19 cellular contexts compared by ENCODE assay signal in the genomic region with DNA sequence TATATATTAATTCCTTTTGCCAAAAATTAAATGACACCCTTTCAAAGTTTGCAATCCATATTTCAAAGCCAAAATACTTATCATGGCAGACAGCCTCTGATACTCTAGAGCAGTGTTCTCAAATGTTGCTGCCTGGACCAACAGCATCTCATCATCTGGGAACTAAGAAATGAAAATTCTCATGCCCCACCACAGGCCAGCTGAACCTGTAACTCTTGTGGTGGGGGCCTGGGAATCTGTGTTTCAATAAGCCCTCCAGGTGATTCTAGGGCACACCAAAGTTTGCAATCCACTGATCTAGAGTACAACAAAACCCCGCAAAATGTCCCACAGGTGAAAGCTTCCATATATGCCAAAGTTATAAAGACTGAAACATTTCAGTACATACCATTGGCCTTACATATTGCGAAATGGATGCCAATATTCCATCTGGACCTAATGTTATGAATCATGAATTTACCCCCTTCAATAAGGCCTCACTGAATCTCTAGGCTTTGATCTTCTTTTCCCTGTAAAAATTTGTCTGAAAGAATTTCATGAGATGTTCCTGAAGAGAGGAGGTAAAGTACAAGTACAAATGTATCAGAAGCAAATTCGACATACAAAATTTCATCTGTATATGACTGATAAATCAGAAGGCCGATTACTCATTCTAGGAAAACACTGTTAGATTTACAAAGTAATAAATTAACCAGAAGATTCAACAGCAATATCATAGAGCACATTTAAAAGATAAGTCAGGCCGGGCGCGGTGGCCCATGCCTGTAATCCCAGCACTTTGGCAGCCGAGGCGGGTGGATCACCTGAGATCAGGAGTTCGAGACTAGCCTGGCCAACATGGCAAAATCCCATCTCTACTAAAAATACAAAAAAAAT. TPM values are rescaled to one million over a fixed set of nuclear protein-coding genes. Genes with fewer than 3 reads are reported as not detected.
A peak's percentile ranks its signal among the peaks of the same experiment; 100 is the strongest.
DNase-seq lines count a peak whose midpoint lies in the region; ATAC-seq and TF ChIP-seq lines count a peak whose summit lies in the region.
"Had no signal": no experiment of that assay in that cellular context is flagged by ENCODE, and none has a peak within 500 bp of the region (broad histone marks: within the 10 kb centered on the region; RNA-seq: fewer than 3 reads in every experiment).

No MANE protein-coding gene starts in this region.

- CTCF ChIA-PET in IMR-90 (lab: Yijun Ruan, JAX): no interaction called here

- no peak overlapping the region for H2AK9ac ChIP-seq in IMR-90 (replicated peaks; ENCODE audit: low read depth, low read length, poor library complexity)

- H3K4me3 ChIP-seq in IMR-90 (ENCODE audit: insufficient read depth, low read depth, low read length) (no peak overlapping the region), MG63 (no peak overlapping the region)
- H3K4me3 ChIP-seq: coronary artery, esophagus muscularis mucosa, transverse colon had no signal

- no peak overlapping the region for H2AK5ac ChIP-seq in IMR-90 (ENCODE audit: low read depth, low read length)

- no peak for TF ChIP-seq CTCF in IMR-90 (conservative IDR thresholded peaks at IDR 0.05; ENCODE audit: low read depth, low read length)

- H3K9ac ChIP-seq in IMR-90 (ENCODE audit: low read depth, low read length): no peak overlapping the region

- H3K27ac Mint-ChIP-seq in effector memory CD8-positive, alpha-beta T cell: peak overlapping the region in 1 of 2 donors; percentile 8
- peak overlapping the region; percentile 65 for H3K27ac Mint-ChIP-seq in stimulated activated memory B cell treated with anti-CD40 and anti-IgM and Interleukin-4, amounts not matched to agents 10 μg/mL and 1 μg/mL and 100 μg/mL, for 72 hours
- H3K27ac Mint-ChIP-seq: memory B cell had no signal

- no peak overlapping the region for H3K56ac ChIP-seq in IMR-90 (ENCODE audit: extremely low read depth, insufficient read depth, low read length)

- TF ChIP-seq POLR2A in IMR-90 (IDR thresholded peaks at IDR 0.05; ENCODE audit: low read depth, low read length): no peak

- H2AFZ ChIP-seq in IMR-90 (replicated peaks; ENCODE audit: low read length, poor library complexity): no peak overlapping the region

- intact Hi-C loops in IMR-90 (cut with micrococcal nuclease): no loop called here

- TF ChIP-seq RAD21 in IMR-90 (IDR thresholded peaks at IDR 0.05; ENCODE audit: low read length): no peak

- in situ Hi-C loops in IMR-90 (cut with MboI; ENCODE audit: low sequenced_read_pairs): no loop called here

- BruUV-seq in IMR-90 (replicated peaks; lab: Mats Ljungman, UMichigan): no TSS peak

- H4K20me1 ChIP-seq in IMR-90 (ENCODE audit: insufficient read depth, low read length): peaks cover 17% of the 10 kb centered on the region; the same call in 1 of the 2 replicates

- H3K23ac ChIP-seq in IMR-90 (ENCODE audit: low read depth, low read length): no peak overlapping the region

- H3K4me2 ChIP-seq in IMR-90 (ENCODE audit: low read depth, low read length): no peak overlapping the region

- H2BK20ac ChIP-seq in IMR-90 (ENCODE audit: low read depth, low read length): no peak overlapping the region

- WGBS in IMR-90 (ENCODE audit: extremely low coverage in 2 of 2, insufficient read length in 1 of 2), 2 experiments: no CpG with 5 or more reads among the region's 10 CpGs

- dilution Hi-C loops in IMR-90 (cut with HindIII; ENCODE audit: low sequenced_read_pairs, unreplicated experiment): no loop called here

- peaks cover 55% of the 10 kb centered on the region for H3K4me1 Mint-ChIP-seq in activated T-cell treated with anti-CD3 and anti-CD28 coated beads, Interleukin-2, amount 50 U/mL, for 4 hours (ENCODE audit: low read depth)
- H3K4me1 Mint-ChIP-seq in effector memory CD8-positive, alpha-beta T cell (ENCODE audit: low read depth in 2 of 2): peaks cover 21 to 51% of the 10 kb centered on the region in 2 donors
- peaks cover 31% of the 10 kb centered on the region for H3K4me1 Mint-ChIP-seq in stimulated activated memory B cell treated with anti-CD40 and anti-IgM and Interleukin-4, amounts not matched to agents 10 μg/mL and 1 μg/mL and 100 μg/mL, for 72 hours

- H3K36me3 ChIP-seq in IMR-90 (ENCODE audit: control insufficient read depth, insufficient read depth, low read length) (no peaks in the 10 kb centered on the region), MG63 (no peaks in the 10 kb centered on the region; the same call in 1 of the 2 replicates)
- H3K36me3 ChIP-seq: esophagus muscularis mucosa, transverse colon had no signal

- no peak overlapping the region for H3K4me3 Mint-ChIP-seq in activated T-cell treated with anti-CD3 and anti-CD28 coated beads, Interleukin-2, amount 50 U/mL, for 4 hours
- peak overlapping the region; percentile 4 to 36 for H3K4me3 Mint-ChIP-seq in effector memory CD8-positive, alpha-beta T cell
- no peak overlapping the region for H3K4me3 Mint-ChIP-seq in stimulated activated memory B cell treated with anti-CD40 and anti-IgM and Interleukin-4, amounts not matched to agents 10 μg/mL and 1 μg/mL and 100 μg/mL, for 72 hours
- H3K4me3 Mint-ChIP-seq: memory B cell had no signal

- no peak overlapping the region for H4K91ac ChIP-seq in IMR-90 (ENCODE audit: insufficient read depth, low read depth, low read length)

- H2BK15ac ChIP-seq in IMR-90 (ENCODE audit: low read depth, low read length): no peak overlapping the region

- H3K9me3 ChIP-seq in IMR-90 (ENCODE audit: control insufficient read depth, insufficient read depth, low read length) (no peaks in the 10 kb centered on the region), MG63 (no peaks in the 10 kb centered on the region)
- H3K9me3 ChIP-seq: esophagus muscularis mucosa, transverse colon had no signal

- POLR2A ChIA-PET in IMR-90 (lab: Charles Lee; ENCODE audit: unreplicated experiment): no interaction called here

- H3K36me3 Mint-ChIP-seq in activated T-cell treated with anti-CD3 and anti-CD28 coated beads, Interleukin-2, amount 50 U/mL, for 4 hours (ENCODE audit: insufficient read depth): peaks cover 3% of the 10 kb centered on the region
- peaks cover 34% of the 10 kb centered on the region for H3K36me3 Mint-ChIP-seq in effector memory CD8-positive, alpha-beta T cell (ENCODE audit: insufficient read depth)
- peaks cover 6% of the 10 kb centered on the region for H3K36me3 Mint-ChIP-seq in stimulated activated memory B cell treated with anti-CD40 and anti-IgM and Interleukin-4, amounts not matched to agents 10 μg/mL and 1 μg/mL and 100 μg/mL, for 72 hours

- H3K14ac ChIP-seq in IMR-90 (replicated peaks; ENCODE audit: low read depth, low read length): no peak overlapping the region

- ATAC-seq in activated T-cell treated with anti-CD3 and anti-CD28 coated beads, Interleukin-2, amount 50 U/mL, for 4 hours: peak; percentile 47 to 61
- no peak for ATAC-seq in IMR-90 (ENCODE audit: low read depth)
- no peak for ATAC-seq in effector memory CD8-positive, alpha-beta T cell (replicated peaks)
- ATAC-seq in stimulated activated memory B cell treated with anti-CD40 and anti-IgM and Interleukin-4, amounts not matched to agents 10 μg/mL and 1 μg/mL and 100 μg/mL, for 72 hours: no peak

- no peak overlapping the region for H2BK120ac ChIP-seq in IMR-90 (ENCODE audit: low read depth, low read length)

- no peak overlapping the region for H3K27ac ChIP-seq in IMR-90 (ENCODE audit: insufficient read depth, low read length)

- H4K5ac ChIP-seq in IMR-90 (ENCODE audit: low read depth, low read length): no peak overlapping the region

- DNase-seq in activated T-cell treated with anti-CD3 and anti-CD28 coated beads, Interleukin-2, amount 50 U/mL, for 4 hours: no peak
- DNase-seq in activated T-cell treated with anti-CD3 and anti-CD28 coated beads, Interleukin-2, amount 50 U/mL, for 1 hour: no peak
- no peak for DNase-seq in IMR-90
- no peak for DNase-seq in effector memory CD8-positive, alpha-beta T cell
- no peak for DNase-seq in DMS153 treated with DMSO at 0.1 percent for 48 hours (lab: John Stamatoyannopoulos, UW; ENCODE audit: unreplicated experiment)
- DNase-seq in MG63: no peak
- DNase-seq in activated CD4-positive, alpha-beta T cell treated with anti-CD3 and anti-CD28 coated beads, Interleukin-2, amount 50 U/mL, for 48 hours: no peak
- DNase-seq: ACHN; activated CD8-positive, alpha-beta memory T cell treated with anti-CD3 and anti-CD28 coated beads for 24 hours; KBM-7; NCI-H146; NCI-H774; Right ventricle myocardium superior; T-helper 9 cell; transverse colon had no signal

- no peak overlapping the region for H4K8ac ChIP-seq in IMR-90 (ENCODE audit: low read depth in 2 of 2, low read length in 2 of 2)

- no peak overlapping the region for H2BK5ac ChIP-seq in IMR-90 (ENCODE audit: low read depth, low read length, poor library complexity, severe bottlenecking)

- H3K9me3 Mint-ChIP-seq in activated T-cell treated with anti-CD3 and anti-CD28 coated beads, Interleukin-2, amount 50 U/mL, for 4 hours: peaks cover 3% of the 10 kb centered on the region
- H3K9me3 Mint-ChIP-seq in effector memory CD8-positive, alpha-beta T cell: no peaks in the 10 kb centered on the region
- peaks cover 2% of the 10 kb centered on the region for H3K9me3 Mint-ChIP-seq in stimulated activated memory B cell treated with anti-CD40 and anti-IgM and Interleukin-4, amounts not matched to agents 10 μg/mL and 1 μg/mL and 100 μg/mL, for 72 hours
- H3K9me3 Mint-ChIP-seq: memory B cell had no signal

- no peak overlapping the region for H3K4ac ChIP-seq in IMR-90 (ENCODE audit: low read depth, low read length)

- H3K27me3 ChIP-seq in IMR-90 (ENCODE audit: control insufficient read depth, insufficient read depth, low read length): no peaks in the 10 kb centered on the region
- H3K27me3 ChIP-seq in MG63: no peaks in the 10 kb centered on the region
- H3K27me3 ChIP-seq: esophagus muscularis mucosa, transverse colon had no signal

- no peaks in the 10 kb centered on the region for H3K27me3 Mint-ChIP-seq in activated T-cell treated with anti-CD3 and anti-CD28 coated beads, Interleukin-2, amount 50 U/mL, for 4 hours (ENCODE audit: low read depth)
- no peaks in the 10 kb centered on the region for H3K27me3 Mint-ChIP-seq in effector memory CD8-positive, alpha-beta T cell
- H3K27me3 Mint-ChIP-seq in stimulated activated memory B cell treated with anti-CD40 and anti-IgM and Interleukin-4, amounts not matched to agents 10 μg/mL and 1 μg/mL and 100 μg/mL, for 72 hours: no peaks in the 10 kb centered on the region
- H3K27me3 Mint-ChIP-seq: memory B cell had no signal

- H3K18ac ChIP-seq in IMR-90 (ENCODE audit: low read depth, low read length): no peak overlapping the region

- H3K9me1 ChIP-seq in IMR-90 (ENCODE audit: insufficient read depth, low read length): no peaks in the 10 kb centered on the region

- H3K79me1 ChIP-seq in IMR-90 (ENCODE audit: low read depth in 1 of 2, low read length in 2 of 2): peaks cover 16 to 31% of the 10 kb centered on the region in 2 experiments

- peaks cover 1% of the 10 kb centered on the region; the same call in 1 of the 2 replicates for H3K4me1 ChIP-seq in IMR-90 (ENCODE audit: control insufficient read depth, insufficient read depth, low read length)

RNA-seq across cellular contexts. Expression of a gene that starts 25.3 kb away (rescaled TPM):
- total RNA-seq in activated T-cell treated with anti-CD3 and anti-CD28 coated beads, Interleukin-2, amount 50 U/mL, for 4 hours: 10 to 100 TPM; 44.9 to 53.5 (median 46.0) TPM
- total RNA-seq in IMR-90 (2012; rRNA removed): 19.7 and 21.9 TPM in 2 replicates
- 20.8 and 23.5 TPM in 2 replicates for polyA plus RNA-seq in IMR-90 (2012; rRNA removed)
- polyA plus RNA-seq in IMR-90 (2012; cell fraction: cytosol; rRNA removed): 8.8 and 15.4 TPM in 2 replicates
- polyA plus RNA-seq in IMR-90 (2012; cell fraction: nucleus; rRNA removed; ENCODE audit: low replicate concordance): 32.6 and 102 TPM in 2 replicates
- 4.7 and 9.3 TPM in 2 replicates for total RNA-seq in MG63 (2014; rRNA removed; shearing (Covaris generic); ENCODE audit: low replicate concordance)

Comparison
In these comparisons a context has a peak if more than half of its experiments do, and no peak if none do; other contexts are left out.
1. ATAC-seq: peak in activated T-cell treated with anti-CD3 and anti-CD28 coated beads, Interleukin-2, amount 50 U/mL, for 4 hours (2 of 2); none in IMR-90 (single experiment), effector memory CD8-positive, alpha-beta T cell (single experiment) and stimulated activated memory B cell treated with anti-CD40 and anti-IgM and Interleukin-4, amounts not matched to agents 10 μg/mL and 1 μg/mL and 100 μg/mL, for 72 hours (single experiment).
2. H3K4me3 Mint-ChIP-seq: peak in effector memory CD8-positive, alpha-beta T cell (2 of 2); none in activated T-cell treated with anti-CD3 and anti-CD28 coated beads, Interleukin-2, amount 50 U/mL, for 4 hours (single experiment) and stimulated activated memory B cell treated with anti-CD40 and anti-IgM and Interleukin-4, amounts not matched to agents 10 μg/mL and 1 μg/mL and 100 μg/mL, for 72 hours (single experiment).